ENCODE assay signal across 8 cellular contexts in the genomic region with DNA sequence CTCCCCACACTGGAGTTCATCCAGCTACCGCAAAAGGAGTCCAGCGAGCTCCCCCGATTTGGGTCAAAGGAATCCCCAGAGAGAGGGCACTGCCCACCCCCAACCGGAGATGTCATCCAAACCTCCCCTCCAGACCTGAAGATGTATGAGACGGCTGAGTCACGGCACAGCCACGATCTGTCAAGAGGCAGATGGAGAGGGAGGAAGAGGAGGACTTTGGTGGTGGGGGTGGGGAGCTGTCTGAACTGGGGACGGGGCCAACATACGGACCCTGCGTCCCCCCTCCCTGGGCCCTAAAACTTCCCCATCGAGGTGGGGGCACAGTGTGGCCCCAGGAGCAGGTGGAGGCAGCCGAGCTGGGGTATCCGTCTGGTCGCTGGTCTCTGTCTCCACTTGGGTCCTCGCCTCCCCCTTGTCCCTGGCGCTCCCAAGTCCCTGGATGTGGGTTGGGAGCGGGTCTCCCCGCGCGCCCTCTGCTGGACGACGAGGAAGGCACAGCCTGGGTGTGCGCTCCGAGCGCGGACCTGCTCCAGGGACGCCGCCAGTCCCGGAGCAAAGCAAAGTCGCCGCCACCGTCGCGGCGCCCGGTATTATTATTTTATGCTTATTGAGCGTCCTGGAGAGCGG. TPM values are rescaled to one million over a fixed set of nuclear protein-coding genes. Genes with fewer than 3 reads are reported as not detected.
A peak's percentile ranks its signal among the peaks of the same experiment; 100 is the strongest.
DNase-seq lines count a peak whose midpoint lies in the region; ATAC-seq and TF ChIP-seq lines count a peak whose summit lies in the region.

No MANE protein-coding gene starts in this region.

- H4K20me1 ChIP-seq in PC-9 (ENCODE audit: insufficient read depth) = no peaks in the 10 kb centered on the region

- H3K27ac ChIP-seq in PC-9 (no peak overlapping the region), aorta (ENCODE audit: low read depth in 1 of 2, low read length in 2 of 2) (no peak overlapping the region)

- H3F3A ChIP-seq in PC-9 (ENCODE audit: insufficient read depth, low read depth) = peaks cover 34% of the 10 kb centered on the region

- H3K4me3 Mint-ChIP-seq in nephron progenitor cell = peak overlapping the region; percentile 58

- POLR2A ChIA-PET in PC-9 (lab: Charles Lee; ENCODE audit: unreplicated experiment) = no interaction called here

- no peaks in the 10 kb centered on the region for H3K9me2 ChIP-seq in PC-9 (ENCODE audit: insufficient read depth)

- no peaks in the 10 kb centered on the region for H3K36me3 Mint-ChIP-seq in nephron progenitor cell (ENCODE audit: low read depth)

- peak; percentile 96 for TF ChIP-seq CTCF in PC-9 (conservative IDR thresholded peaks at IDR 0.05)
- peak; percentile 81 for TF ChIP-seq CTCF in foreskin fibroblast (IDR thresholded peaks at IDR 0.05; ENCODE audit: low read depth, low read length)
- TF ChIP-seq CTCF in nephron progenitor cell (IDR thresholded peaks at IDR 0.05) = peak; percentile 93

- H3K9me3 ChIP-seq in PC-9 (ENCODE audit: insufficient read depth, low read depth) = no peaks in the 10 kb centered on the region
- no peaks in the 10 kb centered on the region for H3K9me3 ChIP-seq in aorta (ENCODE audit: control insufficient read depth, low read length)

- BruUV-seq in PC-9 (replicated peaks; lab: Mats Ljungman, UMichigan) = no TSS peak

- H3K4me2 ChIP-seq in PC-9 = peak overlapping the region; percentile 93

- H3K4me3 ChIP-seq in PC-9 (peak overlapping the region; percentile 56), foreskin fibroblast (ENCODE audit: low read depth in 1 of 2, low read length in 2 of 2) (peak overlapping the region; percentile 37 to 48), aorta (ENCODE audit: low read length in 2 of 2) (no peak overlapping the region)

- H3K27ac Mint-ChIP-seq in nephron progenitor cell = no peak overlapping the region

- H3K27me3 ChIP-seq in PC-9 (ENCODE audit: insufficient read depth, low read depth) (peaks cover 55% of the 10 kb centered on the region), aorta (ENCODE audit: control insufficient read depth in 1 of 2, insufficient read depth in 2 of 2, low read length in 1 of 2) (no peaks in the 10 kb centered on the region)

- H3K36me3 ChIP-seq in PC-9 (ENCODE audit: low read depth) (no peaks in the 10 kb centered on the region), aorta (ENCODE audit: control insufficient read depth in 1 of 2, insufficient read depth in 2 of 2, low read length in 1 of 2) (no peaks in the 10 kb centered on the region)

- WGBS in aorta, 2 donors = 2 to 3% methylated on average over 37 to 38 of the region's 38 CpGs

- H3K4me1 ChIP-seq in PC-9 (replicated peaks; ENCODE audit: insufficient read depth) (peaks cover 25% of the 10 kb centered on the region; the same call in 1 of the 2 replicates), aorta (ENCODE audit: control insufficient read depth in 1 of 2, insufficient read depth in 2 of 2, low read length in 2 of 2) (no peaks in the 10 kb centered on the region)

- no peaks in the 10 kb centered on the region for H3K79me2 ChIP-seq in PC-9 (ENCODE audit: low read depth)

- intact Hi-C loops in PC-9 (cut with micrococcal nuclease; ENCODE audit: unreplicated experiment) = loop anchor here (5.0 kb wide), 1 partner anchor 143 kb away; a partner anchor contains a TSS
- intact Hi-C loops in aorta (cut with DNase I) = no loop called here

- H3K4me1 Mint-ChIP-seq in nephron progenitor cell = peaks cover 21% of the 10 kb centered on the region

- DNase-seq in DMS153 treated with DMSO at 0.1 percent for 48 hours (lab: John Stamatoyannopoulos, UW; ENCODE audit: unreplicated experiment) (peak; percentile 21), HS-27A (ENCODE audit: low read depth) (peak; percentile 49), PC-9 (peak; percentile 70 to 87), foreskin fibroblast (peak; percentile 48 to 86), nephron progenitor cell (peak; percentile 95), aorta (peak; percentile 87 to 94)
- peak; percentile 49 for DNase-seq in activated effector memory CD4-positive, alpha-beta T cell treated with Interleukin-2 at 50 U/mL for 16 hours

- peaks cover 96% of the 10 kb centered on the region for H3K27me3 Mint-ChIP-seq in nephron progenitor cell (ENCODE audit: low read depth, poor library complexity)

- ATAC-seq in aorta (ENCODE audit: low FRiP score) (peak; percentile 91), HG03457 (IDR thresholded peaks at IDR 0.05; ENCODE audit: unreplicated experiment) (no peak)

- CTCF ChIA-PET in PC-9 (lab: Charles Lee) = no interaction called here

- peak overlapping the region; percentile 80 for H2AFZ ChIP-seq in PC-9

- H3K9me3 Mint-ChIP-seq in nephron progenitor cell = no peaks in the 10 kb centered on the region

RNA-seq across cellular contexts. Expression of a gene that starts 3.8 kb away (rescaled TPM):
- 8.9 and 10.4 TPM in 2 replicates for total RNA-seq in PC-9 (2021)
- 10 to 100 TPM; 12.3 to 30.2 TPM for total RNA-seq in aorta
- polyA plus RNA-seq in aorta = 10 to 100 TPM in 1 of 2 donors, 1 to 10 TPM in 1; 8.6 to 13.6 TPM

RNA-seq across cellular contexts. Expression of a gene that starts 20.8 kb away (rescaled TPM):
- 156 and 191 TPM in 2 replicates for total RNA-seq in PC-9 (2021)
- total RNA-seq in aorta = 100 to 1,000 TPM; 124 to 146 TPM
- 100 to 1,000 TPM; 121 to 260 TPM for polyA plus RNA-seq in aorta

RNA-seq across cellular contexts. Expression of a gene that starts 43.8 kb away (rescaled TPM):
- total RNA-seq in PC-9 (2021) (94.7 and 102 TPM in 2 replicates), aorta (100 to 1,000 TPM in 1 of 2 donors, 10 to 100 TPM in 1; 84.5 to 128 TPM)
- polyA plus RNA-seq in aorta = 100 to 1,000 TPM in 1 of 2 donors, 10 to 100 TPM in 1; 33.2 to 253 TPM

Comparison
In these comparisons a context has a peak if more than half of its experiments do, and no peak if none do; other contexts are left out.
1. DNase-seq: peak in every context shown above with its lines; median percentile 95 in nephron progenitor cell; 90 in aorta; 78 in PC-9; 67 in foreskin fibroblast; 49 in HS-27A; 49 in activated effector memory CD4-positive, alpha-beta T cell treated with Interleukin-2 at 50 U/mL for 16 hours; 21 in DMS153 treated with DMSO at 0.1 percent for 48 hours.
2. H3K4me3 ChIP-seq: peak in PC-9 (single experiment) and foreskin fibroblast (2 of 2); none in aorta (0 of 2).
3. Peak in every context shown above with its lines, with median percentiles within 50 percentile points of each other: CTCF ChIP-seq.